14 cellular contexts compared by ENCODE assay signal in the genomic region with DNA sequence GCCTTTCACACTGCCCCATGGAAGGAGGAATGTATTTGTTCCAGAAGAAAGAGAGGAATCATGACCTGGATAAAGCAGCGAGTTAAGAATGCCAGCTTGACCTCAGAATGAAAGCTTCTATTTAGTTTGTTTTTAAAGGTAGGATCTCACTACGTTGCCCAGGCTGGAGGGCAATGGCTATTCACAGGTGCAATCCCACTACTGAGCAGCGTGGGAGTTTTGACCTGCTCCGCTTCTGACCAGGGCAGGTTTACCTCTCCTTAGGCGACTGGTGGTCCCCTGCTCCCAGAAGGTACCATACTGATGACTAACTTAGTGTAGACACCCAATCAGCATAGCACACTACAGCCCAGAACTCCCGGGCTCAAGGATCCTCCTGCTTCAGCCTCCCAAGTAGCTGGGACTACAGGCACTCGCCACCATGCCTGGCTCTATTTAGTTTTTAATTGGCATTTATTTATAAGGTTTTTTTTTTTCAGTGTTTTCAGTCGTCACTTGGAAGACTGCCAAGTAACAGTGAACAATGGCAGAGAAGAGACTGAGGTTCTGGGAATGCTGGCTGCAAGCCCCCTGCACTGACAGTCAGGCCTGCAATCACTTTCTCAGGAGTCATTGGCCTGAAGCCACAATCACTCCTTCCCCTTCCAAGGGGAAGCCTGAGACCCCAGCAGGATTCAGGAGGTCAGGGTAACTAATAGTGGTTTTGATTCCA.
DNase-seq lines count a peak whose midpoint lies in the region; TF ChIP-seq lines count a peak whose summit lies in the region.
"Had no signal": no experiment of that assay in that cellular context is flagged by ENCODE, and none has a peak within 500 bp of the region (broad histone marks: within the 10 kb centered on the region; RNA-seq: fewer than 3 reads in every experiment).

No MANE protein-coding gene starts in this region.

- H3K27ac Mint-ChIP-seq in activated naive CD4-positive, alpha-beta T cell treated with anti-CD3 and anti-CD28 coated beads, Interleukin-2, amount 50 U/mL, for 24 hours = peak overlapping the region; percentile 80
- H3K27ac Mint-ChIP-seq: activated naive CD8-positive, alpha-beta T cell treated with anti-CD3 and anti-CD28 coated beads, Interleukin-2, amount 10 ng/mL, durations not matched to agents 7 days and 5 days had no signal

- H3K4me1 ChIP-seq in transverse colon = peaks cover 0 to 8% (median 4%) of the 10 kb centered on the region in 4 donors
- H3K4me1 ChIP-seq: BE2C had no signal

- H3K4me3 ChIP-seq in astrocyte of the cerebellum (ENCODE audit: low read depth, low read length) = no peak overlapping the region
- no peak overlapping the region for H3K4me3 ChIP-seq in transverse colon

- H3K9me3 ChIP-seq in transverse colon = no peaks in the 10 kb centered on the region
- H3K9me3 ChIP-seq: BE2C had no signal

- CTCF ChIA-PET in HEK293T (lab: Yijun Ruan, JAX) = no interaction called here

- peaks cover 43% of the 10 kb centered on the region for H3K4me1 Mint-ChIP-seq in activated naive CD4-positive, alpha-beta T cell treated with anti-CD3 and anti-CD28 coated beads, Interleukin-2, amount 50 U/mL, for 24 hours

- in situ Hi-C loops in astrocyte of the cerebellum (cut with HindIII; ENCODE audit: low sequenced_read_pairs) (loop anchor here (10.0 kb wide), 2 partner anchors 114 to 184 kb away; no protein-coding TSS in a partner anchor), transverse colon (cut with MboI; ENCODE audit: low pct_ligation_motif_present in 1 of 4, low pct_unique_long_range_greater_than_20kb in 1 of 4, low sequenced_read_pairs in 3 of 4) (no loop called here)

- TF ChIP-seq POLR2A in transverse colon (IDR thresholded peaks at IDR 0.05) = no peak

- intact Hi-C loops in transverse colon (cut with DNase I; ENCODE audit: low total_unique reads) = no loop called here

- peak overlapping the region; percentile 15 to 50 (median 31) for H3K27ac ChIP-seq in transverse colon
- H3K27ac ChIP-seq: epithelial cell of prostate, WERI-Rb-1 had no signal

- TF ChIP-seq CTCF in astrocyte of the cerebellum (IDR thresholded peaks at IDR 0.05; ENCODE audit: low read depth, low read length, missing control alignments) (no peak), transverse colon (IDR thresholded peaks at IDR 0.05) (no peak)

- H3K9me3 Mint-ChIP-seq in activated naive CD4-positive, alpha-beta T cell treated with anti-CD3 and anti-CD28 coated beads, Interleukin-2, amount 50 U/mL, for 24 hours = no peaks in the 10 kb centered on the region
- H3K9me3 Mint-ChIP-seq: activated naive CD8-positive, alpha-beta T cell treated with anti-CD3 and anti-CD28 coated beads, Interleukin-2, amount 10 ng/mL, durations not matched to agents 7 days and 5 days had no signal

- H3K27me3 Mint-ChIP-seq in activated naive CD4-positive, alpha-beta T cell treated with anti-CD3 and anti-CD28 coated beads, Interleukin-2, amount 50 U/mL, for 24 hours = no peaks in the 10 kb centered on the region
- H3K27me3 Mint-ChIP-seq: activated naive CD8-positive, alpha-beta T cell treated with anti-CD3 and anti-CD28 coated beads, Interleukin-2, amount 10 ng/mL, durations not matched to agents 7 days and 5 days had no signal

- no peak for DNase-seq in activated naive CD4-positive, alpha-beta T cell treated with Interleukin-2 at 50 U/mL for 16 hours
- DNase-seq in astrocyte of the cerebellum (ENCODE audit: low read depth) (peak; percentile 19), medulla oblongata (ENCODE audit: extremely low spot score) (peak; percentile 50), transverse colon (no peak), HEK293T (ENCODE audit: extremely low spot score) (no peak), T-helper 2 cell (no peak)
- DNase-seq in stimulated activated CD8-positive, alpha-beta memory T cell treated with anti-CD3 and anti-CD28 coated beads, Interleukin-4, amount 100 ng/mL, for 48 hours = no peak
- DNase-seq: activated naive CD8-positive, alpha-beta T cell treated with anti-CD3 and anti-CD28 coated beads, Interleukin-2, amount 10 ng/mL, durations not matched to agents 7 days and 5 days; BE2C; kidney glomerular epithelial cell; NCI-H774; WERI-Rb-1 had no signal

- peaks cover 10% of the 10 kb centered on the region for H3K36me3 Mint-ChIP-seq in activated naive CD4-positive, alpha-beta T cell treated with anti-CD3 and anti-CD28 coated beads, Interleukin-2, amount 50 U/mL, for 24 hours

- no peaks in the 10 kb centered on the region for H3K27me3 ChIP-seq in transverse colon
- H3K27me3 ChIP-seq: BE2C had no signal

- peaks cover 0 to 37% (median 18%) of the 10 kb centered on the region in 4 donors for H3K36me3 ChIP-seq in transverse colon

- POLR2A ChIA-PET in HEK293T (lab: Yijun Ruan, JAX) = no interaction called here

- WGBS in transverse colon (ENCODE audit: low coverage in 1 of 2), 2 donors = 50 to 83% methylated on average over 1 to 8 of the region's 8 CpGs

- no peak for TF ChIP-seq EP300 in transverse colon (IDR thresholded peaks at IDR 0.05; ENCODE audit: low read depth)

- no peak overlapping the region for H3K4me3 Mint-ChIP-seq in activated naive CD4-positive, alpha-beta T cell treated with anti-CD3 and anti-CD28 coated beads, Interleukin-2, amount 50 U/mL, for 24 hours
- H3K4me3 Mint-ChIP-seq: activated naive CD8-positive, alpha-beta T cell treated with anti-CD3 and anti-CD28 coated beads, Interleukin-2, amount 10 ng/mL, durations not matched to agents 7 days and 5 days had no signal

TF ChIP-seq in HEK293T, 16 proteins besides CTCF, POLR2A, EP300 and RAD21:
- no peak for TF ChIP-seq SUZ12 (IDR thresholded peaks at IDR 0.05)

Comparison
In these comparisons a context has a peak if more than half of its experiments do, and no peak if none do; other contexts are left out.
1. DNase-seq: peak in astrocyte of the cerebellum (single experiment) and medulla oblongata (single experiment); none in activated naive CD4-positive, alpha-beta T cell treated with Interleukin-2 at 50 U/mL for 16 hours (single experiment), transverse colon (single experiment), HEK293T (single experiment), T-helper 2 cell (0 of 5) and stimulated activated CD8-positive, alpha-beta memory T cell treated with anti-CD3 and anti-CD28 coated beads, Interleukin-4, amount 100 ng/mL, for 48 hours (single experiment).